ENCODE assay signal across 25 cellular contexts in the genomic region with DNA sequence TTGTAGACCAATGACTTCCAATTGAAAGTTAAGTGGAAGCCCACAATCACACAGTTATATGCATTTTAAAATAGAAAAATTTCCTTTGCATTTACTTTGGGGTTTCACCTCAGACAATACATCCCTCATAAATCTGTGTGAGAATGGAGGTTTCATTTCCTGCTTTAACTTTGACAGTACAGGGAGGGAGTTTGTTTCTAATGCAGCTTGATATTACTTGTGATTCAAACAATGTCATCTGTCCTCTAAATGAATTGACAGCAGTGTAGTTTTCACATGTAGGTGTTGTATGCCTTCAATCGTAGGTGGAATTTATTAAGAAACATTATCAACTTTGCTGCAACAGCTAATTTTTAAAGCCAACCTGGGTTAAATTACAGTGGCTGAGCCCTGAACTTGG.
A peak's percentile ranks its signal among the peaks of the same experiment; 100 is the strongest.
DNase-seq lines count a peak whose midpoint lies in the region; ATAC-seq and TF ChIP-seq lines count a peak whose summit lies in the region.
"Had no signal": no experiment of that assay in that cellular context is flagged by ENCODE, and none has a peak within 500 bp of the region (broad histone marks: within the 10 kb centered on the region; RNA-seq: fewer than 3 reads in every experiment).

No MANE protein-coding gene starts in this region.

- H3F3A ChIP-seq in neural cell (ENCODE audit: insufficient read depth, low read length, poor library complexity, severe bottlenecking), result no peaks in the 10 kb centered on the region

- no peaks in the 10 kb centered on the region for H3K36me3 ChIP-seq in neural cell (ENCODE audit: insufficient read depth, low read length)

- H3K79me2 ChIP-seq in neural cell (replicated peaks; ENCODE audit: insufficient read depth, low read length), result no peaks in the 10 kb centered on the region

- H2AFZ ChIP-seq in neural cell (ENCODE audit: low read depth, low read length), result no peak overlapping the region
- H2AFZ ChIP-seq: PC-9 had no signal

- H3K9me2 ChIP-seq in neural cell (ENCODE audit: insufficient read depth, low read length), result no peaks in the 10 kb centered on the region

- no peak overlapping the region for H3K4me2 ChIP-seq in neural cell (ENCODE audit: low read length)
- H3K4me2 ChIP-seq: PC-9 had no signal

- no peak for TF ChIP-seq RAD21 in neural cell (conservative IDR thresholded peaks at IDR 0.05)

- no peaks in the 10 kb centered on the region for H3K9me3 ChIP-seq in neural cell (ENCODE audit: low read length)

- ATAC-seq in HG02870 (IDR thresholded peaks at IDR 0.05; ENCODE audit: unreplicated experiment), result peak; percentile 45
- no peak for ATAC-seq in HG02840 (IDR thresholded peaks at IDR 0.05; ENCODE audit: low FRiP score, unreplicated experiment)
- ATAC-seq: HepG2, T-cell had no signal

- peak; percentile 78 for TF ChIP-seq EP300 in neural cell (conservative IDR thresholded peaks at IDR 0.05; ENCODE audit: poor library complexity, severe bottlenecking)

- no peak overlapping the region for H3K4me3 ChIP-seq in neural cell (ENCODE audit: low read length)
- H3K4me3 ChIP-seq: PC-9 had no signal

- DNase-seq in RPMI8226 (peak; percentile 2), kidney tubule cell (ENCODE audit: low spot score) (no peak), NCI-H2029 treated with DMSO at 0.1 percent for 48 hours (lab: John Stamatoyannopoulos, UW) (no peak), islet precursor cell (no peak)
- DNase-seq: CD8-positive, alpha-beta memory T cell; DMS79 treated with DMSO at 0.1 percent for 48 hours; GOT3; HCEC 1CT; Karpas-422; NCI-H1092 treated with DMSO at 0.1 percent for 48 hours; NCI-H1436; NCI-H187; NCI-H2171 treated with DMSO at 0.1 percent for 48 hours; NCI-H345; NCI-H524 treated with DMSO at 0.1 percent for 48 hours; NCI-H774; PC-9; SHP77; T-cell had no signal

- H3K27ac ChIP-seq in neural cell (ENCODE audit: low read length), result no peak overlapping the region
- H3K27ac ChIP-seq: C4-2B, PC-9, RWPE1 had no signal

- no peaks in the 10 kb centered on the region for H4K20me1 ChIP-seq in neural cell (ENCODE audit: insufficient read depth)

- H3K9ac ChIP-seq in neural cell (ENCODE audit: low read length), result no peak overlapping the region

- TF ChIP-seq CTCF in neural cell (IDR thresholded peaks at IDR 0.05; ENCODE audit: poor library complexity, severe bottlenecking), result no peak

- H3K27me3 ChIP-seq in neural cell (ENCODE audit: insufficient read depth, low read depth, low read length), result no peaks in the 10 kb centered on the region

TF ChIP-seq in neural cell, 6 proteins besides CTCF, POLR2A, EP300 and RAD21:
- TF ChIP-seq TAF1 (IDR thresholded peaks at IDR 0.05; ENCODE audit: low read depth), result no peak
- TF ChIP-seq, protein P1, sequence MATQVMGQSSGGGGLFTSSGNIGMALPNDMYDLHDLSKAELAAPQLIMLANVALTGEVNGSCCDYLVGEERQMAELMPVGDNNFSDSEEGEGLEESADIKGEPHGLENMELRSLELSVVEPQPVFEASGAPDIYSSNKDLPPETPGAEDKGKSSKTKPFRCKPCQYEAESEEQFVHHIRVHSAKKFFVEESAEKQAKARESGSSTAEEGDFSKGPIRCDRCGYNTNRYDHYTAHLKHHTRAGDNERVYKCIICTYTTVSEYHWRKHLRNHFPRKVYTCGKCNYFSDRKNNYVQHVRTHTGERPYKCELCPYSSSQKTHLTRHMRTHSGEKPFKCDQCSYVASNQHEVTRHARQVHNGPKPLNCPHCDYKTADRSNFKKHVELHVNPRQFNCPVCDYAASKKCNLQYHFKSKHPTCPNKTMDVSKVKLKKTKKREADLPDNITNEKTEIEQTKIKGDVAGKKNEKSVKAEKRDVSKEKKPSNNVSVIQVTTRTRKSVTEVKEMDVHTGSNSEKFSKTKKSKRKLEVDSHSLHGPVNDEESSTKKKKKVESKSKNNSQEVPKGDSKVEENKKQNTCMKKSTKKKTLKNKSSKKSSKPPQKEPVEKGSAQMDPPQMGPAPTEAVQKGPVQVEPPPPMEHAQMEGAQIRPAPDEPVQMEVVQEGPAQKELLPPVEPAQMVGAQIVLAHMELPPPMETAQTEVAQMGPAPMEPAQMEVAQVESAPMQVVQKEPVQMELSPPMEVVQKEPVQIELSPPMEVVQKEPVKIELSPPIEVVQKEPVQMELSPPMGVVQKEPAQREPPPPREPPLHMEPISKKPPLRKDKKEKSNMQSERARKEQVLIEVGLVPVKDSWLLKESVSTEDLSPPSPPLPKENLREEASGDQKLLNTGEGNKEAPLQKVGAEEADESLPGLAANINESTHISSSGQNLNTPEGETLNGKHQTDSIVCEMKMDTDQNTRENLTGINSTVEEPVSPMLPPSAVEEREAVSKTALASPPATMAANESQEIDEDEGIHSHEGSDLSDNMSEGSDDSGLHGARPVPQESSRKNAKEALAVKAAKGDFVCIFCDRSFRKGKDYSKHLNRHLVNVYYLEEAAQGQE (IDR thresholded peaks at IDR 0.05; ENCODE audit: borderline replicate concordance), result no peak
- TF ChIP-seq SMC3 (conservative IDR thresholded peaks at IDR 0.05; ENCODE audit: poor library complexity), result no peak
- TF ChIP-seq MXI1 (conservative IDR thresholded peaks at IDR 0.05; ENCODE audit: poor library complexity, severe bottlenecking), result no peak
